ENCODE assay signal across 7 cellular contexts in genomic region chr9:127199001-127199791, GRCh38.
DNase-seq lines count a peak whose midpoint lies in the region; ATAC-seq and TF ChIP-seq lines count a peak whose summit lies in the region.

No MANE protein-coding gene starts in this region.

- H3K27ac ChIP-seq in cardiac muscle cell (no peak overlapping the region), upper lobe of left lung (peak overlapping the region in 2 of 4 donors; percentile 32 to 34)

- TF ChIP-seq POLR2A in upper lobe of left lung (IDR thresholded peaks at IDR 0.05), result peak in 1 of 4 donors; percentile 34

- no peak overlapping the region for H3K4me3 Mint-ChIP-seq in progenitor cell of endocrine pancreas (ENCODE audit: low read depth)

- ATAC-seq in upper lobe of left lung (ENCODE audit: low FRiP score in 2 of 2), result peak; percentile 78 to 88

- TF ChIP-seq EP300 in upper lobe of left lung (IDR thresholded peaks at IDR 0.05), result no peak

- H3K27me3 Mint-ChIP-seq in progenitor cell of endocrine pancreas, result no peaks in the 10 kb centered on the region

- WGBS in upper lobe of left lung, 2 donors, result 43 to 51% methylated on average over 6 to 14 of the region's 15 CpGs

- no peaks in the 10 kb centered on the region for H3K9me3 ChIP-seq in cardiac muscle cell (ENCODE audit: low read depth)
- H3K9me3 ChIP-seq in upper lobe of left lung, result no peaks in the 10 kb centered on the region

- H3K4me3 ChIP-seq in GM12864 (ENCODE audit: low read depth, low read length) (no peak overlapping the region), cardiac muscle cell (no peak overlapping the region), upper lobe of left lung (no peak overlapping the region)

- H3K36me3 ChIP-seq in cardiac muscle cell (no peaks in the 10 kb centered on the region), upper lobe of left lung (no peaks in the 10 kb centered on the region)

- no peaks in the 10 kb centered on the region for H3K9me3 Mint-ChIP-seq in progenitor cell of endocrine pancreas (ENCODE audit: low read depth)

- H3K27ac Mint-ChIP-seq in progenitor cell of endocrine pancreas, result no peak overlapping the region

- H3K4me1 ChIP-seq in cardiac muscle cell (ENCODE audit: low read depth) (peaks cover 3% of the 10 kb centered on the region), upper lobe of left lung (peaks cover 9 to 22% (median 18%) of the 10 kb centered on the region in 4 donors)

- no peaks in the 10 kb centered on the region for H3K4me1 Mint-ChIP-seq in progenitor cell of endocrine pancreas (ENCODE audit: low read depth)

- TF ChIP-seq CTCF in GM12864 (IDR thresholded peaks at IDR 0.05; ENCODE audit: low read depth, low read length, missing control alignments) (peak; percentile 98), cardiac muscle cell (IDR thresholded peaks at IDR 0.05; ENCODE audit: low read depth, low read length) (peak; percentile 87), progenitor cell of endocrine pancreas (IDR thresholded peaks at IDR 0.05; ENCODE audit: unreplicated experiment) (peak; percentile 92), upper lobe of left lung (IDR thresholded peaks at IDR 0.05) (peak; percentile 83 to 98 (median 94))

- DNase-seq in GM12864 (ENCODE audit: low read depth) (peak; percentile 54), Kasumi-1 (lab: John Stamatoyannopoulos, UW) (peak; percentile 61 to 76), SKM-1 (lab: John Stamatoyannopoulos, UW; ENCODE audit: unreplicated experiment) (peak; percentile 35), cardiac muscle cell (ENCODE audit: low read depth in 1 of 2, low spot score in 1 of 2) (peak; percentile 82 to 89), progenitor cell of endocrine pancreas (ENCODE audit: low spot score, unreplicated experiment) (peak; percentile 80), upper lobe of left lung (peak in 1 of 2 donors; percentile 72)
- peak; percentile 73 for DNase-seq in activated naive CD4-positive, alpha-beta T cell treated with anti-CD3 and anti-CD28 coated beads, Interleukin-2, amount 50 U/mL, for 16 hours

- H3K27me3 ChIP-seq in cardiac muscle cell (no peaks in the 10 kb centered on the region), upper lobe of left lung (no peaks in the 10 kb centered on the region)

- peaks cover 4% of the 10 kb centered on the region for H3K36me3 Mint-ChIP-seq in progenitor cell of endocrine pancreas (ENCODE audit: insufficient read depth)
